Comparison of ENCODE assay signal across 1 cellular context in the genomic region with DNA sequence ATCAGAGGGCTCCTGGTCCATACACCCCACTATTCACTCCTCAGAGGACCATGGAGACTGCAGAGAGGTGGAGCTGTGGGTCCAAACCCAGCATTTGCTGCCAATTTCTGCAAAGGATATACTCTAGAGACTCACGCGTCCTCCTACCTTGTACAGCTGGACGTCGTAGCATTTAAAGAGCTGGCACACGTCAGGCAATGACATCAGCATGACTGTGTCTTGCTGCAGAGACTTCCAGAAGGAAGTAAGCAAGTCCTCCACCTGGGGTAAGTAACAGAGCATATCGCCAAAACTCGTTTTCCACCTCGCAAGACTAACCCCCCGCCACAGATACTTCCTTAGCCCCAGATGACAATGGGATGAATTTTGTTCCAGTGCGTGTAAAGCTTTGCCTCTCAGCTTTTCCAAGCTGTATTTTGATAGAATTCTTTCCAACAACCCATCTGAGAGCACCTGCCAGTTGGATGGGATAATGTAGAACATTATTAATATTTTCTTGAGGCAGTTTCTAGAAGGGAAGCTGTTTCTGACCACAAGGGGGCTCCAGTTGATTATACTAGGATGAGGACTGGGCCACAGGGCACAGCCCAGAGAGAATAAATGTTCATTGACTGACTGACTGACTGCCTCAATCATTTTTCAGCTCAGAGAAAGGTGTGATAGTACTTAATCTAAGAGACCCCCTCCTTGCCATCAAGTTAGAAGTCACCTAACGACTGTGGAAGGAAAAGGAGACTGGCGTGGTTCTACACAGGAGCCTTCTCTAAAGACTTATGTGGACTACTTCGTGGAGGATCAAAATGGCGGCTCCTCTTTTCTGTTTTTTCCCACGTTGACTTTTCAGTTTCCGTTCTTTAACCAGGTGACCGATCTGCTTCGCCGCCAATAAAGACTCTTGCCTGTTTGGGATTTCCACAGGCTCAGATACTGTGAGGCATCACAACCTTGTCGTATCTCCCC.
TF ChIP-seq lines count a peak whose summit lies in the region.

No MANE protein-coding gene starts in this region.

TF ChIP-seq in IMR-90, 13 proteins besides CTCF, POLR2A, EP300 and RAD21:
- TF ChIP-seq SMC3 (IDR thresholded peaks at IDR 0.05; ENCODE audit: low read depth, low read length) (peak; percentile 98), CEBPB (IDR thresholded peaks at IDR 0.05; ENCODE audit: low read depth, low read length) (no peak)
